1 cellular context compared by ENCODE assay signal in the genomic region with DNA sequence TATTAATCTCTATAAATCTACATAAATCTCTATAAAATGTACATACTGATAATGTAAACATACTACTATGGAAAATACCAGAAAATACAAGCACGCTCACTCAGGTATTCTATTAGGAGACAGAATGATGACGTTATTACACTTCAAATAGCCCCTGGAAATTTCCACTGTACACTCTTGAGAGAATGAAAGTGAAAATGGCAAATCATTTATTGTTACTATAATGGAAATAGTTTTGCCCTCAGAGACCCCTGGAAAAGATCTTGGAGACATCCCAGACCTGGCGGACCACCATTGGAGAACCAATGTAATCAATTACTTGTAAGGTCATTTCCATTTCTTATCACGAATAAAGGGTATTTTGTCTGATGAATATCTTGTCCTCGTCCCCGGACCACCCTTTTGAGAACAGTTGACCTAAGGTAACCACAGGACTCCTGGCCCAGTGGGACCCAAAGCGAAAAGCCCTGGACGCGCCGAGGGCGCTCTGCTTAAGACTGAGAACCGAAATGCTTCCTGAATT.
TF ChIP-seq lines count a peak whose summit lies in the region.

No MANE protein-coding gene starts in this region.

TF ChIP-seq in HepG2, 621 proteins besides CTCF, POLR2A, EP300 and RAD21 (continued from another document):
- TF ChIP-seq MTERF4 (CRISPR knock-in tag; IDR thresholded peaks at IDR 0.05) (no peak), ZNF670 (CRISPR knock-in tag; IDR thresholded peaks at IDR 0.05; ENCODE audit: borderline replicate concordance) (0 out of 2 replicates have a peak, but pooled peaks have one; percentile 14)
